In genomic region chr15:23695282-23695681, GRCh38 we compare ENCODE assay signal across 10 cellular contexts. TPM values are rescaled to one million over a fixed set of nuclear protein-coding genes. Genes with fewer than 3 reads are reported as not detected.
"Had no signal": no experiment of that assay in that cellular context is flagged by ENCODE, and none has a peak within 500 bp of the region (broad histone marks: within the 10 kb centered on the region; RNA-seq: fewer than 3 reads in every experiment).

No MANE protein-coding gene starts in this region.

- H3K36me3 Mint-ChIP-seq: IgD-negative memory B cell had no signal

- DNase-seq: IMR-90, KBM-7, KG1 had no signal

- H3K4me3 Mint-ChIP-seq: IgD-negative memory B cell had no signal

- ATAC-seq: HepG2, K562 had no signal

- H3K27ac ChIP-seq: HL-60 had no signal

- H3K4me3 ChIP-seq: K562 had no signal

- H3K27me3 Mint-ChIP-seq: IgD-negative memory B cell had no signal

- FAIRE-seq: HepG2, HTR-8/SVneo, K562 had no signal

- H3K4me1 Mint-ChIP-seq: IgD-negative memory B cell had no signal

- H3K27ac Mint-ChIP-seq: IgD-negative memory B cell had no signal

RNA-seq across cellular contexts. Expression of gene NDN, which starts 8.2 kb away (rescaled TPM):
- total RNA-seq: HepG2, HT-29 had no signal
- polyA plus RNA-seq: IgD-negative memory B cell had no signal

RNA-seq across cellular contexts. Expression of gene MAGEL2, which starts 47.6 kb away (rescaled TPM):
- total RNA-seq: HepG2, HT-29, HT1080, K562 had no signal
- polyA plus RNA-seq: HepG2, IgD-negative memory B cell, K562 had no signal
